In genomic region chr5:130488252-130488651, GRCh38 we compare ENCODE assay signal across 29 cellular contexts.
"Had no signal": no experiment of that assay in that cellular context is flagged by ENCODE, and none has a peak within 500 bp of the region (broad histone marks: within the 10 kb centered on the region; RNA-seq: fewer than 3 reads in every experiment).

No MANE protein-coding gene starts in this region.

- H3K27me3 ChIP-seq: body of pancreas, MG63, Peyer's patch, SJSA1 had no signal

- H3K36me3 Mint-ChIP-seq: activated naive CD4-positive, alpha-beta T cell treated with anti-CD3 and anti-CD28 coated beads, Interleukin-2, amount 50 U/mL, for 24 hours; activated naive CD8-positive, alpha-beta T cell treated with anti-CD3 and anti-CD28 coated beads, Interleukin-2, amount 10 ng/mL, durations not matched to agents 7 days and 5 days had no signal

- H3K9me3 ChIP-seq: body of pancreas, MG63, Peyer's patch, SJSA1, SK-N-SH had no signal

- H3K27ac ChIP-seq: body of pancreas, Peyer's patch, SJSA1 had no signal

- H3K4me1 ChIP-seq: body of pancreas, Peyer's patch, SJSA1 had no signal

- H3K4me1 Mint-ChIP-seq: activated CD4-positive, alpha-beta T cell treated with anti-CD3 and anti-CD28 coated beads, Interleukin-2, amount 10 ng/mL, durations not matched to agents 24 days and 14 days; activated naive CD4-positive, alpha-beta T cell treated with anti-CD3 and anti-CD28 coated beads, Interleukin-2, amount 50 U/mL, for 24 hours; activated naive CD8-positive, alpha-beta T cell treated with anti-CD3 and anti-CD28 coated beads, Interleukin-2, amount 10 ng/mL, durations not matched to agents 7 days and 5 days had no signal

- H3K36me3 ChIP-seq: MG63, Peyer's patch, SJSA1 had no signal

- DNase-seq: activated CD4-positive, alpha-beta T cell treated with anti-CD3 and anti-CD28 coated beads, Interleukin-2, amount 10 ng/mL, durations not matched to agents 24 days and 14 days; activated CD4-positive, alpha-beta T cell treated with anti-CD3 and anti-CD28 coated beads, Interleukin-2, amount 50 U/mL, for 4 hours; activated CD8-positive, alpha-beta T cell treated with anti-CD3 and anti-CD28 coated beads, Interleukin-2, amount 10 ng/mL, durations not matched to agents 7 days and 5 days; activated gamma-delta T cell; activated naive CD4-positive, alpha-beta T cell treated with Interleukin-2 at 50 U/mL for 16 hours; activated naive CD8-positive, alpha-beta T cell treated with anti-CD3 and anti-CD28 coated beads, Interleukin-2, amount 10 ng/mL, durations not matched to agents 7 days and 5 days; activated T-cell treated with anti-CD3 and anti-CD28 coated beads, Interleukin-2, amount 50 U/mL, for 24 hours; amygdala; body of pancreas; caudate nucleus; MG63; NCI-H1048; NCI-H1105 treated with DMSO at 0.1 percent for 48 hours; NCI-H1436 treated with DMSO at 0.1 percent for 48 hours; NCI-H1694 treated with DMSO at 0.1 percent for 48 hours; NCI-H2029; NCI-H345; NCI-H524 treated with DMSO at 0.1 percent for 48 hours; PC-3; Peyer's patch; RPMI8226; SHP77 treated with DMSO at 0.1 percent for 48 hours; SK-N-SH; T-helper 1 cell; T-helper 2 cell; T-helper 9 cell had no signal

- H3K4me3 ChIP-seq: body of pancreas, MG63, Peyer's patch, SJSA1 had no signal

- H3K27me3 Mint-ChIP-seq: activated CD4-positive, alpha-beta T cell treated with anti-CD3 and anti-CD28 coated beads, Interleukin-2, amount 10 ng/mL, durations not matched to agents 24 days and 14 days; activated naive CD8-positive, alpha-beta T cell treated with anti-CD3 and anti-CD28 coated beads, Interleukin-2, amount 10 ng/mL, durations not matched to agents 7 days and 5 days had no signal

- ATAC-seq: activated CD8-positive, alpha-beta T cell treated with anti-CD3 and anti-CD28 coated beads, Interleukin-2, amount 10 ng/mL, durations not matched to agents 7 days and 5 days; body of pancreas; PC-3 had no signal

- H3K27ac Mint-ChIP-seq: activated CD4-positive, alpha-beta T cell treated with anti-CD3 and anti-CD28 coated beads, Interleukin-2, amount 10 ng/mL, durations not matched to agents 24 days and 14 days; activated CD8-positive, alpha-beta T cell treated with anti-CD3 and anti-CD28 coated beads, Interleukin-2, amount 10 ng/mL, durations not matched to agents 7 days and 5 days; activated naive CD4-positive, alpha-beta T cell treated with anti-CD3 and anti-CD28 coated beads, Interleukin-2, amount 50 U/mL, for 24 hours; activated naive CD8-positive, alpha-beta T cell treated with anti-CD3 and anti-CD28 coated beads, Interleukin-2, amount 10 ng/mL, durations not matched to agents 7 days and 5 days; activated T-cell treated with anti-CD3 and anti-CD28 coated beads, Interleukin-2, amount 50 U/mL, for 24 hours; activated T-helper 2 cell treated with anti-CD3 and anti-CD28 coated beads, Interferon-gamma antibody, Interleukin-2, Interleukin-4, amounts not matched to agents 10 μg/mL and 5 μg/mL and 100 μg/mL, durations not matched to agents 14 hours and 24 hours and 36 hours had no signal

- H3K4me3 Mint-ChIP-seq: activated CD4-positive, alpha-beta T cell treated with anti-CD3 and anti-CD28 coated beads, Interleukin-2, amount 10 ng/mL, durations not matched to agents 24 days and 14 days; activated CD8-positive, alpha-beta T cell treated with anti-CD3 and anti-CD28 coated beads, Interleukin-2, amount 10 ng/mL, durations not matched to agents 7 days and 5 days; activated naive CD4-positive, alpha-beta T cell treated with anti-CD3 and anti-CD28 coated beads, Interleukin-2, amount 50 U/mL, for 24 hours; activated naive CD8-positive, alpha-beta T cell treated with anti-CD3 and anti-CD28 coated beads, Interleukin-2, amount 10 ng/mL, durations not matched to agents 7 days and 5 days; activated T-cell treated with anti-CD3 and anti-CD28 coated beads, Interleukin-2, amount 50 U/mL, for 24 hours had no signal

- H3K9me3 Mint-ChIP-seq: activated CD4-positive, alpha-beta T cell treated with anti-CD3 and anti-CD28 coated beads, Interleukin-2, amount 10 ng/mL, durations not matched to agents 24 days and 14 days; activated naive CD8-positive, alpha-beta T cell treated with anti-CD3 and anti-CD28 coated beads, Interleukin-2, amount 10 ng/mL, durations not matched to agents 7 days and 5 days; activated T-helper 2 cell treated with anti-CD3 and anti-CD28 coated beads, Interferon-gamma antibody, Interleukin-2, Interleukin-4, amounts not matched to agents 10 μg/mL and 5 μg/mL and 100 μg/mL, durations not matched to agents 14 hours and 24 hours and 36 hours had no signal
